In genomic region chr1:209430107-209430506, GRCh38 we compare ENCODE assay signal across 1 cellular context.
TF ChIP-seq lines count a peak whose summit lies in the region.

No MANE protein-coding gene starts in this region.

TF ChIP-seq in GM12891, 5 proteins besides CTCF, POLR2A, EP300 and RAD21:
- TF ChIP-seq TAF1 (IDR thresholded peaks at IDR 0.05; ENCODE audit: low read depth, low read length) (no peak), POLR2AphosphoS5 (IDR thresholded peaks at IDR 0.05; ENCODE audit: low read depth, low read length) (no peak), POU2F2 (IDR thresholded peaks at IDR 0.05; ENCODE audit: low read depth, low read length) (no peak), SPI1 (IDR thresholded peaks at IDR 0.05; ENCODE audit: low read depth, low read length) (no peak), PAX5 (IDR thresholded peaks at IDR 0.05; ENCODE audit: insufficient read depth, low read length, severe bottlenecking) (no peak)
